In genomic region chr17:41710472-41711090, GRCh38 we compare ENCODE assay signal across 10 cellular contexts. TPM values are rescaled to one million over a fixed set of nuclear protein-coding genes. Genes with fewer than 3 reads are reported as not detected.
DNase-seq lines count a peak whose midpoint lies in the region; ATAC-seq, FAIRE-seq and TF ChIP-seq lines count a peak whose summit lies in the region.
"Had no signal": no experiment of that assay in that cellular context is flagged by ENCODE, and none has a peak within 500 bp of the region (broad histone marks: within the 10 kb centered on the region; RNA-seq: fewer than 3 reads in every experiment).

No MANE protein-coding gene starts in this region.

- H3K4me3 ChIP-seq in breast epithelium (no peak overlapping the region), endothelial cell of umbilical vein (replicated peaks in 1 of 3; ENCODE audit: insufficient read depth in 1 of 3, low read depth in 1 of 3, low read length in 3 of 3) (no peak overlapping the region), skeletal muscle cell (ENCODE audit: low read depth, low read length) (no peak overlapping the region)

- H3K4me3 Mint-ChIP-seq in MCF 10A (ENCODE audit: unreplicated experiment) (no peak overlapping the region), T-helper 17 cell (no peak overlapping the region)
- H3K4me3 Mint-ChIP-seq: central memory CD8-positive, alpha-beta T cell; mesothelial cell of epicardium had no signal

- no peak overlapping the region for H3K27ac Mint-ChIP-seq in MCF 10A (ENCODE audit: low read depth, unreplicated experiment)
- no peak overlapping the region for H3K27ac Mint-ChIP-seq in T-helper 17 cell
- H3K27ac Mint-ChIP-seq: mesothelial cell of epicardium had no signal

- H3K9me3 ChIP-seq in breast epithelium (no peaks in the 10 kb centered on the region), endothelial cell of umbilical vein (replicated peaks; ENCODE audit: control insufficient read depth, insufficient read depth, low read length) (no peaks in the 10 kb centered on the region), T-helper 17 cell (ENCODE audit: control insufficient read depth, low read length, poor library complexity, severe bottlenecking) (no peaks in the 10 kb centered on the region)

- BruUV-seq in MCF 10A (replicated peaks; lab: Mats Ljungman, UMichigan) (no TSS peak), endothelial cell of umbilical vein (replicated peaks; lab: Mats Ljungman, UMichigan) (no TSS peak)

- TF ChIP-seq CTCF in MCF 10A (IDR thresholded peaks at IDR 0.05; ENCODE audit: unreplicated experiment) (no peak), breast epithelium (IDR thresholded peaks at IDR 0.05) (no peak), endothelial cell of umbilical vein (IDR thresholded peaks at IDR 0.05; ENCODE audit: extremely low read depth in 1 of 2, insufficient read depth in 1 of 2, low read depth in 1 of 2, low read length in 2 of 2) (no peak)

- H3K36me3 Mint-ChIP-seq in MCF 10A (ENCODE audit: insufficient read depth, unreplicated experiment), result no peaks in the 10 kb centered on the region
- H3K36me3 Mint-ChIP-seq in T-helper 17 cell (ENCODE audit: low read depth), result no peaks in the 10 kb centered on the region
- H3K36me3 Mint-ChIP-seq: mesothelial cell of epicardium had no signal

- no peak overlapping the region for H2AFZ ChIP-seq in endothelial cell of umbilical vein (ENCODE audit: low read depth, low read length)

- H3K9me3 Mint-ChIP-seq in MCF 10A (ENCODE audit: unreplicated experiment), result no peaks in the 10 kb centered on the region
- H3K9me3 Mint-ChIP-seq: central memory CD8-positive, alpha-beta T cell; mesothelial cell of epicardium had no signal

- TF ChIP-seq POLR2A in breast epithelium (IDR thresholded peaks at IDR 0.05), result no peak
- no peak for TF ChIP-seq POLR2A in endothelial cell of umbilical vein (IDR thresholded peaks at IDR 0.05; ENCODE audit: low read depth, low read length)

- no peaks in the 10 kb centered on the region for H3K79me2 ChIP-seq in endothelial cell of umbilical vein (ENCODE audit: control insufficient read depth, insufficient read depth, low read length)

- H3K27me3 ChIP-seq in breast epithelium (no peaks in the 10 kb centered on the region), endothelial cell of umbilical vein (ENCODE audit: control insufficient read depth in 2 of 2, insufficient read depth in 2 of 2, low read length in 2 of 2) (peaks cover 6 to 8% of the 10 kb centered on the region in 2 experiments)

- H3K4me1 Mint-ChIP-seq in MCF 10A (ENCODE audit: insufficient read depth, unreplicated experiment) (no peaks in the 10 kb centered on the region), T-helper 17 cell (peaks cover 2% of the 10 kb centered on the region)
- H3K4me1 Mint-ChIP-seq: central memory CD8-positive, alpha-beta T cell had no signal

- H4K20me1 ChIP-seq in endothelial cell of umbilical vein (replicated peaks; ENCODE audit: control insufficient read depth, extremely low read depth, insufficient read depth, low read length), result no peaks in the 10 kb centered on the region

- dilution Hi-C loops in endothelial cell of umbilical vein (cut with MboI; ENCODE audit: extremely low pct_ligation_motif_present, low sequenced_read_pairs), result no loop called here

- no peak overlapping the region for H3K4me2 ChIP-seq in endothelial cell of umbilical vein (ENCODE audit: insufficient read depth, low read length)

- H3K27me3 Mint-ChIP-seq in MCF 10A (ENCODE audit: insufficient read depth, unreplicated experiment), result no peaks in the 10 kb centered on the region
- peaks cover 23% of the 10 kb centered on the region for H3K27me3 Mint-ChIP-seq in T-helper 17 cell

- no peak overlapping the region for H3K27ac ChIP-seq in breast epithelium
- H3K27ac ChIP-seq in endothelial cell of umbilical vein (ENCODE audit: insufficient read depth, low read depth, low read length), result no peak overlapping the region

- H3K9me1 ChIP-seq in endothelial cell of umbilical vein (replicated peaks; ENCODE audit: control insufficient read depth, extremely low read depth, insufficient read depth, low read length), result no peaks in the 10 kb centered on the region

- peak; percentile 29 for DNase-seq in MCF 10A (ENCODE audit: unreplicated experiment)
- no peak for DNase-seq in breast epithelium (ENCODE audit: low spot score in 2 of 2)
- peak; percentile 58 for DNase-seq in NCI-H2171 (lab: John Stamatoyannopoulos, UW)
- DNase-seq in endothelial cell of umbilical vein (ENCODE audit: low read depth, low spot score), result peak; percentile 35
- peak; percentile 73 for DNase-seq in skeletal muscle cell (ENCODE audit: low read depth)
- no peak for DNase-seq in D341Med (ENCODE audit: low spot score)
- DNase-seq in T-helper 17 cell, result no peak
- no peak for DNase-seq in ecto neural progenitor cell (ENCODE audit: low spot score)

- H3K36me3 ChIP-seq in breast epithelium, result no peaks in the 10 kb centered on the region
- no peaks in the 10 kb centered on the region for H3K36me3 ChIP-seq in endothelial cell of umbilical vein (ENCODE audit: control insufficient read depth in 2 of 2, extremely low read depth in 1 of 2, insufficient read depth in 2 of 2, low read length in 2 of 2)

- no peak for ATAC-seq in T-helper 17 cell

- H3K9ac ChIP-seq in endothelial cell of umbilical vein (replicated peaks; ENCODE audit: extremely low read depth, insufficient read depth, low read length), result no peak overlapping the region

- FAIRE-seq in endothelial cell of umbilical vein (lab: Jason Lieb, UNC), result peak; percentile 80

- CTCF ChIA-PET in MCF 10A (lab: Yijun Ruan, JAX) (interaction anchor here (0.6 to 1.3 kb wide), 2 partner anchors 15 to 1393 kb away, joined by 3 to 5 read pairs; no protein-coding TSS in a partner anchor), endothelial cell of umbilical vein (lab: Charles Lee) (interaction anchor here (0.7 to 0.9 kb wide), 2 partner anchors 15 to 70 kb away, joined by 3 to 5 read pairs; no protein-coding TSS in a partner anchor)

- POLR2A ChIA-PET in MCF 10A (lab: Yijun Ruan, JAX), result interaction anchor here (3.5 kb wide), 1 partner anchor 22 kb away, joined by 30 read pairs; the partner anchor contains the start of gene EIF1
- POLR2A ChIA-PET in endothelial cell of umbilical vein (lab: Charles Lee), result interaction anchor here (0.9 kb wide), 1 partner anchor 22 kb away, joined by 16 read pairs; the partner anchor contains the start of gene EIF1

- H3K4me1 ChIP-seq in breast epithelium (no peaks in the 10 kb centered on the region), endothelial cell of umbilical vein (ENCODE audit: control insufficient read depth, extremely low read depth, insufficient read depth, low read length) (no peaks in the 10 kb centered on the region)

- intact Hi-C loops in MCF 10A (cut with micrococcal nuclease) (no loop called here), breast epithelium (cut with DNase I; ENCODE audit: low total_unique reads) (no loop called here), endothelial cell of umbilical vein (cut with micrococcal nuclease) (no loop called here)

TF ChIP-seq in endothelial cell of umbilical vein, 7 proteins besides CTCF, POLR2A, EP300 and RAD21:
- TF ChIP-seq FOS (IDR thresholded peaks at IDR 0.05; ENCODE audit: borderline replicate concordance, insufficient read depth, low read length) (no peak), MYC (IDR thresholded peaks at IDR 0.05; ENCODE audit: low read depth, low read length) (no peak)

RNA-seq across cellular contexts. Expression of gene GAST, which starts 1.6 kb away (rescaled TPM):
- total RNA-seq in MCF 10A (2022) (not detected in 2 replicates), breast epithelium (not detected), endothelial cell of umbilical vein (not detected in 2 replicates), T-helper 17 cell (not detected)
- not detected in 2 replicates for polyA plus RNA-seq in endothelial cell of umbilical vein
- polyA plus RNA-seq in endothelial cell of umbilical vein (2011; cell fraction: cytosol; rRNA removed), result not detected in 2 replicates
- not detected in 2 replicates for polyA plus RNA-seq in endothelial cell of umbilical vein (2011; cell fraction: nucleus; rRNA removed)
- not detected in 2 replicates for polyA plus RNA-seq in endothelial cell of umbilical vein (2012)
- not detected in 2 replicates for polyA minus RNA-seq in endothelial cell of umbilical vein
- not detected for polyA minus RNA-seq in endothelial cell of umbilical vein (2011; cell fraction: cytosol; rRNA and poly(A)+ RNA removed)
- polyA minus RNA-seq in endothelial cell of umbilical vein (2011; cell fraction: nucleus; rRNA and poly(A)+ RNA removed), result not detected in 2 replicates
- total RNA-seq: mesothelial cell of epicardium had no signal

RNA-seq across cellular contexts. Expression of gene EIF1, which starts 21.9 kb away (rescaled TPM):
- total RNA-seq in MCF 10A (2022) (1,945 and 2,169 TPM in 2 replicates), breast epithelium (100 to 1,000 TPM; 217 to 850 (median 260) TPM), endothelial cell of umbilical vein (814 and 839 TPM in 2 replicates), T-helper 17 cell (1,000 to 10,000 TPM; 2,426 to 2,697 TPM)
- 145 and 168 TPM in 2 replicates for polyA plus RNA-seq in endothelial cell of umbilical vein
- polyA plus RNA-seq in endothelial cell of umbilical vein (2011; cell fraction: cytosol; rRNA removed), result 388 and 428 TPM in 2 replicates
- 419 and 463 TPM in 2 replicates for polyA plus RNA-seq in endothelial cell of umbilical vein (2011; cell fraction: nucleus; rRNA removed)
- polyA plus RNA-seq in endothelial cell of umbilical vein (2012), result 971 and 1,095 TPM in 2 replicates
- polyA minus RNA-seq in endothelial cell of umbilical vein, result 103 and 130 TPM in 2 replicates
- polyA minus RNA-seq in endothelial cell of umbilical vein (2011; cell fraction: cytosol; rRNA and poly(A)+ RNA removed), result 133 TPM
- polyA minus RNA-seq in endothelial cell of umbilical vein (2011; cell fraction: nucleus; rRNA and poly(A)+ RNA removed), result 207 and 218 TPM in 2 replicates

RNA-seq across cellular contexts. Expression of gene HAP1, which starts 23.9 kb away (rescaled TPM):
- total RNA-seq in MCF 10A (2022), result 0.37 and 0.49 TPM in 2 replicates
- total RNA-seq in breast epithelium, result 1 to 10 TPM in 1 of 3 donors, under 1 TPM in 1, not detected in 1; 0.33 to 2.2 TPM
- 0.23 and 0.24 TPM in 2 replicates for total RNA-seq in endothelial cell of umbilical vein
- polyA plus RNA-seq in endothelial cell of umbilical vein, result 0.07 and 0.11 TPM in 2 replicates
- 0.03 and 0.05 TPM in 2 replicates for polyA plus RNA-seq in endothelial cell of umbilical vein (2011; cell fraction: cytosol; rRNA removed)
- 0.96 and 1.0 TPM in 2 replicates for polyA plus RNA-seq in endothelial cell of umbilical vein (2011; cell fraction: nucleus; rRNA removed)
- polyA plus RNA-seq in endothelial cell of umbilical vein (2012), result 0.27 TPM in 1 of 2 replicates, not detected in the other
- polyA minus RNA-seq in endothelial cell of umbilical vein, result 0.06 TPM in 1 of 2 replicates, not detected in the other
- not detected for polyA minus RNA-seq in endothelial cell of umbilical vein (2011; cell fraction: cytosol; rRNA and poly(A)+ RNA removed)
- 0.05 and 0.14 TPM in 2 replicates for polyA minus RNA-seq in endothelial cell of umbilical vein (2011; cell fraction: nucleus; rRNA and poly(A)+ RNA removed)
- 1 to 10 TPM in 1 of 2 donors, under 1 TPM in 1; 0.15 to 1.3 TPM for total RNA-seq in T-helper 17 cell

Comparison
In these comparisons a context has a peak if more than half of its experiments do, and no peak if none do; other contexts are left out.
1. DNase-seq: peak in MCF 10A (single experiment), NCI-H2171 (single experiment), endothelial cell of umbilical vein (single experiment) and skeletal muscle cell (single experiment); none in breast epithelium (0 of 2), D341Med (single experiment), T-helper 17 cell (0 of 3) and ecto neural progenitor cell (single experiment).